ENCODE assay signal across 9 cellular contexts in genomic region chr19:4375164-4375619, GRCh38. TPM values are rescaled to one million over a fixed set of nuclear protein-coding genes. Genes with fewer than 3 reads are reported as not detected.
A peak's percentile ranks its signal among the peaks of the same experiment; 100 is the strongest.
DNase-seq lines count a peak whose midpoint lies in the region; ATAC-seq and TF ChIP-seq lines count a peak whose summit lies in the region.
"Had no signal": no experiment of that assay in that cellular context is flagged by ENCODE, and none has a peak within 500 bp of the region (broad histone marks: within the 10 kb centered on the region; RNA-seq: fewer than 3 reads in every experiment).

No MANE protein-coding gene starts in this region.

- peaks cover 0 to 2% (median 2%) of the 10 kb centered on the region in 3 donors for H3K27me3 Mint-ChIP-seq in immature natural killer cell (ENCODE audit: low read depth in 3 of 3)

- peak overlapping the region; percentile 51 for H3K9ac ChIP-seq in mucosa of stomach (ENCODE audit: low read length)

- H3K36me3 Mint-ChIP-seq in immature natural killer cell = peaks cover 0 to 4% (median 0%) of the 10 kb centered on the region in 3 donors

- H3K27me3 ChIP-seq in BE2C = no peaks in the 10 kb centered on the region
- H3K27me3 ChIP-seq in MG63 = no peaks in the 10 kb centered on the region
- no peaks in the 10 kb centered on the region for H3K27me3 ChIP-seq in mucosa of stomach (ENCODE audit: control insufficient read depth, insufficient read depth, low read length)

- peaks cover 57 to 58% of the 10 kb centered on the region in 2 donors for H3K4me1 Mint-ChIP-seq in immature natural killer cell

- H3K4me3 ChIP-seq in BE2C (ENCODE audit: low read depth, low read length) (0 out of 2 replicates have a peak overlapping the region, but pooled peaks have one; percentile 12), MG63 (no peak overlapping the region), mucosa of stomach (ENCODE audit: low read length) (no peak overlapping the region)

- H3K4me1 ChIP-seq in BE2C = peaks cover 33% of the 10 kb centered on the region
- H3K4me1 ChIP-seq in mucosa of stomach (ENCODE audit: control insufficient read depth, insufficient read depth, low read length) = peaks cover 86% of the 10 kb centered on the region

- H3K36me3 ChIP-seq in BE2C (no peaks in the 10 kb centered on the region; the same call in 1 of the 2 replicates), MG63 (no peaks in the 10 kb centered on the region; the same call in 1 of the 2 replicates), mucosa of stomach (ENCODE audit: control insufficient read depth, insufficient read depth, low read length) (no peaks in the 10 kb centered on the region)

- no peak for TF ChIP-seq CTCF in BE2C (IDR thresholded peaks at IDR 0.05; ENCODE audit: low read depth, low read length)

- ATAC-seq in HG03354 (IDR thresholded peaks at IDR 0.05; ENCODE audit: poor library complexity, severe bottlenecking, unreplicated experiment) = no peak

- H3K27ac ChIP-seq in cingulate gyrus (ENCODE audit: low read depth, low read length) = peak overlapping the region; percentile 91

- H3K27ac Mint-ChIP-seq in immature natural killer cell = peak overlapping the region in 1 of 6 donors; percentile 35

- DNase-seq in BE2C (peak; percentile 74), MG63 (peak; percentile 35), globus pallidus (ENCODE audit: low spot score) (no peak), retina (no peak), immature natural killer cell (no peak)

- H3K4me3 Mint-ChIP-seq in immature natural killer cell = no peak overlapping the region
- H3K4me3 Mint-ChIP-seq: T-helper 1 cell treated with Interleukin-12 subunit alpha and Interleukin-12 subunit beta and Interleukin-4 antibody, amounts not matched to agents 30 μg/mL and 1 μg/mL, for 36 hours had no signal

- H3K9me3 ChIP-seq in BE2C = no peaks in the 10 kb centered on the region
- H3K9me3 ChIP-seq in MG63 = no peaks in the 10 kb centered on the region
- H3K9me3 ChIP-seq in mucosa of stomach (ENCODE audit: control insufficient read depth, low read length) = no peaks in the 10 kb centered on the region

- H3K9me3 Mint-ChIP-seq in immature natural killer cell = no peaks in the 10 kb centered on the region
- H3K9me3 Mint-ChIP-seq: T-helper 1 cell treated with Interleukin-12 subunit alpha and Interleukin-12 subunit beta and Interleukin-4 antibody, amounts not matched to agents 30 μg/mL and 1 μg/mL, for 36 hours had no signal

RNA-seq across cellular contexts. Expression of gene SH3GL1, which starts 25.2 kb away (rescaled TPM):
- polyA plus RNA-seq in BE2C (2012; ENCODE audit: insufficient read depth, insufficient read length, low read depth) = 132 TPM
- 50.5 and 76.0 TPM in 2 replicates for total RNA-seq in MG63 (2014; rRNA removed; shearing (Covaris generic); ENCODE audit: low replicate concordance)
- 10 to 100 TPM; 13.8 to 24.6 (median 18.4) TPM for polyA plus RNA-seq in immature natural killer cell

RNA-seq across cellular contexts. Expression of gene CHAF1A, which starts 27.2 kb away (rescaled TPM):
- 12.6 TPM for polyA plus RNA-seq in BE2C (2012; ENCODE audit: insufficient read depth, insufficient read length, low read depth)
- 24.1 and 24.7 TPM in 2 replicates for total RNA-seq in MG63 (2014; rRNA removed; shearing (Covaris generic); ENCODE audit: low replicate concordance)
- 1 to 10 TPM; 1.5 to 8.5 (median 2.9) TPM for polyA plus RNA-seq in immature natural killer cell

RNA-seq across cellular contexts. Expression of gene MPND, which starts 31.8 kb away (rescaled TPM):
- 43.6 TPM for polyA plus RNA-seq in BE2C (2012; ENCODE audit: insufficient read depth, insufficient read length, low read depth)
- 0.52 and 4.4 TPM in 2 replicates for total RNA-seq in MG63 (2014; rRNA removed; shearing (Covaris generic); ENCODE audit: low replicate concordance)
- 10 to 100 TPM in 2 of 3 donors, 1 to 10 TPM in 1; 9.0 to 13.4 (median 11.3) TPM for polyA plus RNA-seq in immature natural killer cell

RNA-seq across cellular contexts. Expression of gene STAP2, which starts 36.6 kb away (rescaled TPM):
- polyA plus RNA-seq in BE2C (2012; ENCODE audit: insufficient read depth, insufficient read length, low read depth) = 1.5 TPM
- not detected in 2 replicates for total RNA-seq in MG63 (2014; rRNA removed; shearing (Covaris generic); ENCODE audit: low replicate concordance)
- polyA plus RNA-seq in immature natural killer cell = 1 to 10 TPM in 1 of 3 donors, under 1 TPM in 1, not detected in 1; 0.89 to 4.2 TPM

Comparison
In these comparisons a context has a peak if more than half of its experiments do, and no peak if none do; other contexts are left out.
1. DNase-seq: peak in BE2C (single experiment) and MG63 (single experiment); none in globus pallidus (single experiment), retina (single experiment) and immature natural killer cell (0 of 3).